ENCODE assay signal across 7 cellular contexts in the genomic region with DNA sequence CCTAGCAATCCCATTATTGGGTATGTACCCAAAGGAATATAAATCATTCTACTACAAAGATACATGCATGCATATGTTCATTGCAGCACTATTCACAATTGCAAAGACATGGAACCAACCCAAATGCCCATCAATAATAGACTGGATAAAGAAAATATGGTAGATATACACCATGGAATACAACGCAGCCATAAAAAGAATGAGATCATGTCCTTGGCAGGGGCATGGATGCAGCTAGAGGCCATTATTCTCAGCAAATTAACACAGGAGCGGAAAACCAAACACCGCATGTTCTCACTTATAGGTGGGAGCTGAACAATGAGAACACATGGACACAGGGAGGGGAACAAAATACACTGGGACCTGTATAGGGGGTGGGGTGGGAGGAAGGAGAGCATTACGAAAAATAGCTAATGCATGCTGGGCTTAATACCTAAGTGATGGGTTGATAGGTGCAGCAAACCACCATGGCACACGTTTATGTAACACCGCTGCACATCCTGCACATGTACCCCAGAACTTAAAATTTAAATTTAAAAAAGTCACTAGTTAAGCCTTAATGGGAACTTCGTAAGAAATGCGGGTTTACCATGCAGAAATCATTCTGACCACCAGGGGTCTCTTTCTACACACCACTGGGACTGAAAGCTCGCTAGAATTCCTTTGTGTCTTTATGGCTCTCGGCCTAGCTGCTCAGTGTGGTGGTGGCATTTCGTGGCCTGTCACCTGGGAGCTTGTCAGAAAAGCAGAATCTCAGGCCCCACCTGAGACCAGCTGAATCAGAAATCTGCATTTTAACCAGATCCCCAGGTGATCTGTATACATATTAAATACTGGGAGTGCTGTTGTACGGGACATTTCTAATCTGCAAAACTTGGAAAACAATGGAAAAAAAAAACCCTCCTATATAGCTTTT. TPM values are rescaled to one million over a fixed set of nuclear protein-coding genes. Genes with fewer than 3 reads are reported as not detected.
DNase-seq lines count a peak whose midpoint lies in the region; ATAC-seq and TF ChIP-seq lines count a peak whose summit lies in the region.
"Not testable (repeated sequence)": the region's sequence is repeated elsewhere in the genome, so short reads cannot be mapped to it uniquely, and the experiment has no call there.

No MANE protein-coding gene starts in this region.

- in situ Hi-C loops in GM13976 (cut with MboI; ENCODE audit: low sequenced_read_pairs, unreplicated experiment) = loop anchor here (10.0 kb wide), 1 partner anchor 333 kb away; no protein-coding TSS in a partner anchor

- DNase-seq in GM13976 (ENCODE audit: low spot score) (peak; percentile 35), NCI-H146 (lab: John Stamatoyannopoulos, UW) (peak; percentile 60), SW 1271 (lab: John Stamatoyannopoulos, UW) (peak; percentile 44 to 79), glutamatergic neuron (peak; percentile 29), pons (ENCODE audit: low spot score) (peak; percentile 90)
- peak in 1 of 2 donors; percentile 63 for DNase-seq in activated naive CD4-positive, alpha-beta T cell treated with anti-CD3 and anti-CD28 coated beads, Interleukin-2, amount 50 U/mL, for 72 hours (ENCODE audit: low spot score in 2 of 2)

- H3K9me3 Mint-ChIP-seq in activated naive CD4-positive, alpha-beta T cell treated with anti-CD3 and anti-CD28 coated beads, Interleukin-2, amount 50 U/mL, for 72 hours; glutamatergic neuron (ENCODE audit: unreplicated experiment): not testable (repeated sequence)

- ATAC-seq in HG02870 (IDR thresholded peaks at IDR 0.05; ENCODE audit: unreplicated experiment) = peak; percentile 62
- ATAC-seq in activated naive CD4-positive, alpha-beta T cell treated with anti-CD3 and anti-CD28 coated beads, Interleukin-2, amount 50 U/mL, for 72 hours = peak; percentile 67

- H3K27ac Mint-ChIP-seq in activated naive CD4-positive, alpha-beta T cell treated with anti-CD3 and anti-CD28 coated beads, Interleukin-2, amount 50 U/mL, for 72 hours; glutamatergic neuron (ENCODE audit: unreplicated experiment): not testable (repeated sequence)

- peak; percentile 67 for TF ChIP-seq CTCF in GM13976 (IDR thresholded peaks at IDR 0.05; ENCODE audit: borderline replicate concordance, control extremely low read depth, extremely low read depth, insufficient read depth, missing control alignments)
- peak; percentile 92 for TF ChIP-seq CTCF in glutamatergic neuron (IDR thresholded peaks at IDR 0.05; ENCODE audit: partially characterized antibody, unreplicated experiment)

- not testable (repeated sequence) for H3K27me3 Mint-ChIP-seq in glutamatergic neuron (ENCODE audit: unreplicated experiment)

- H3K4me3 Mint-ChIP-seq in glutamatergic neuron (ENCODE audit: unreplicated experiment) = not testable (repeated sequence)

- not testable (repeated sequence) for H3K36me3 Mint-ChIP-seq in activated naive CD4-positive, alpha-beta T cell treated with anti-CD3 and anti-CD28 coated beads, Interleukin-2, amount 50 U/mL, for 72 hours; glutamatergic neuron (ENCODE audit: unreplicated experiment)

- H3K4me1 Mint-ChIP-seq in glutamatergic neuron (ENCODE audit: low read depth, unreplicated experiment) = not testable (repeated sequence)

RNA-seq across cellular contexts. Expression of gene ANKRD1, which starts 9.5 kb away (rescaled TPM):
- not detected for total RNA-seq in activated naive CD4-positive, alpha-beta T cell treated with anti-CD3 and anti-CD28 coated beads, Interleukin-2, amount 50 U/mL, for 72 hours
- total RNA-seq in glutamatergic neuron (ENCODE audit: unreplicated experiment) = not detected

RNA-seq across cellular contexts. Expression of gene RPP30, which starts 39.6 kb away (rescaled TPM):
- total RNA-seq in activated naive CD4-positive, alpha-beta T cell treated with anti-CD3 and anti-CD28 coated beads, Interleukin-2, amount 50 U/mL, for 72 hours = 100 to 1,000 TPM; 106 to 126 TPM
- total RNA-seq in glutamatergic neuron (ENCODE audit: unreplicated experiment) = 31.5 TPM

RNA-seq across cellular contexts. Expression of gene HTR7, which starts 53.6 kb away (rescaled TPM):
- under 1 TPM in 1 of 2 donors, not detected in 1; 0.18 TPM for total RNA-seq in activated naive CD4-positive, alpha-beta T cell treated with anti-CD3 and anti-CD28 coated beads, Interleukin-2, amount 50 U/mL, for 72 hours
- total RNA-seq in glutamatergic neuron (ENCODE audit: unreplicated experiment) = 13.3 TPM

Comparison
In these comparisons a context has a peak if more than half of its experiments do, and no peak if none do; other contexts are left out.
1. RNA of gene HTR7, which starts 53.6 kb away (total RNA-seq): 13.3 TPM in glutamatergic neuron (single experiment); 0.18 TPM in activated naive CD4-positive, alpha-beta T cell treated with anti-CD3 and anti-CD28 coated beads, Interleukin-2, amount 50 U/mL, for 72 hours; every median in the first group is over 10 times any median in the second.